ENCODE assay signal across 21 cellular contexts in the genomic region with DNA sequence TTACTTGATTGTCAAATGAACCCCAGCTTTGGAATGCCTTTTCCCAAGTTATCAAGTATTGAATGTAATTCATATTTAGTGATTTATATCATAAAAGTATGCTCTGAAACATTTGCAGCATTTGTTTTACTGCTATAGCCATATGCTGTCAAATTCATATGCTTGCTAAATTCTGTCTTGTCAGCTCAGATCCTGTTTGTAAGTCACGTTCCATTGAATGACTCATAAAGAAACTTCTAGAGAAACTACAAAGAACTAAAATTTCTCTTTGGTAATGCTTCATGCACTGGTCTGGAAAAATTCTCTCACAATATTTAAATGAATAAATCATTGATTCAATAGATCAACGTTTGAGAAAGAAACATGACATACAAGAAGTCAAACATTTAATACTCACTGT.
"Had no signal": no experiment of that assay in that cellular context is flagged by ENCODE, and none has a peak within 500 bp of the region (broad histone marks: within the 10 kb centered on the region; RNA-seq: fewer than 3 reads in every experiment).

No MANE protein-coding gene starts in this region.

- ATAC-seq: activated CD8-positive, alpha-beta memory T cell treated with anti-CD3 and anti-CD28 coated beads, Interleukin-2, amount 10 ng/mL, durations not matched to agents 7 days and 5 days; activated naive CD4-positive, alpha-beta T cell treated with anti-CD3 and anti-CD28 coated beads, Interleukin-2, amount 50 U/mL, for 72 hours; activated T-cell treated with anti-CD3 and anti-CD28 coated beads, Interleukin-2, amount 50 U/mL, for 4 hours; body of pancreas; gastroesophageal sphincter; heart right ventricle had no signal

- H3K27me3 Mint-ChIP-seq: activated CD8-positive, alpha-beta memory T cell treated with anti-CD3 and anti-CD28 coated beads, Interleukin-2, amount 10 ng/mL, durations not matched to agents 7 days and 5 days had no signal

- H3K4me1 ChIP-seq: body of pancreas, gastroesophageal sphincter, heart right ventricle, tibial artery, vagina had no signal

- H3K36me3 Mint-ChIP-seq: activated CD8-positive, alpha-beta memory T cell treated with anti-CD3 and anti-CD28 coated beads, Interleukin-2, amount 10 ng/mL, durations not matched to agents 7 days and 5 days; activated naive CD4-positive, alpha-beta T cell treated with anti-CD3 and anti-CD28 coated beads, Interleukin-2, amount 50 U/mL, for 72 hours; mesothelial cell of epicardium had no signal

- H3K27ac Mint-ChIP-seq: activated CD8-positive, alpha-beta memory T cell treated with anti-CD3 and anti-CD28 coated beads, Interleukin-2, amount 10 ng/mL, durations not matched to agents 7 days and 5 days; activated naive CD4-positive, alpha-beta T cell treated with anti-CD3 and anti-CD28 coated beads, Interleukin-2, amount 50 U/mL, for 72 hours; mesothelial cell of epicardium; nephron progenitor cell had no signal

- H3K36me3 ChIP-seq: gastroesophageal sphincter, heart right ventricle, tibial artery, vagina had no signal

- DNase-seq: activated CD4-positive, alpha-beta T cell treated with anti-CD3 and anti-CD28 coated beads, Interleukin-2, amount 50 U/mL, for 48 hours; activated CD4-positive, CD25-positive, alpha-beta regulatory T cell treated with anti-CD3 and anti-CD28 coated beads, Interleukin-2, amount 50 U/mL, for 72 hours; activated CD8-positive, alpha-beta memory T cell treated with anti-CD3 and anti-CD28 coated beads, Interleukin-2, amount 10 ng/mL, durations not matched to agents 7 days and 5 days; activated effector memory CD4-positive, alpha-beta T cell treated with anti-CD3 and anti-CD28 coated beads, Interleukin-2, amount 50 U/mL, for 16 hours; activated T-cell treated with anti-CD3 and anti-CD28 coated beads, Interleukin-2, amount 50 U/mL, for 4 hours; amygdala; body of pancreas; central memory CD4-positive, alpha-beta T cell; cortex of kidney; effector CD4-positive, alpha-beta T cell; heart right ventricle; nephron progenitor cell; occipital lobe; stimulated activated CD4-positive, alpha-beta T cell treated with anti-CD3 and anti-CD28 coated beads, Interleukin-15, amount 100 ng/mL, for 24 hours; stimulated activated CD4-positive, alpha-beta T cell treated with anti-CD3 and anti-CD28 coated beads, Interleukin-4, amount 100 ng/mL, for 1 hour; stimulated activated naive CD4-positive, alpha-beta T cell; tibial artery had no signal

- H3K27ac ChIP-seq: body of pancreas, gastroesophageal sphincter, heart right ventricle, tibial artery, vagina had no signal

- H3K27me3 ChIP-seq: body of pancreas, gastroesophageal sphincter, heart right ventricle, tibial artery, vagina had no signal

- H3K4me1 Mint-ChIP-seq: activated CD8-positive, alpha-beta memory T cell treated with anti-CD3 and anti-CD28 coated beads, Interleukin-2, amount 10 ng/mL, durations not matched to agents 7 days and 5 days; nephron progenitor cell had no signal

- H3K9me3 ChIP-seq: body of pancreas, gastroesophageal sphincter, tibial artery, vagina had no signal

- H3K4me3 Mint-ChIP-seq: activated CD8-positive, alpha-beta memory T cell treated with anti-CD3 and anti-CD28 coated beads, Interleukin-2, amount 10 ng/mL, durations not matched to agents 7 days and 5 days; activated T-cell treated with anti-CD3 and anti-CD28 coated beads, Interleukin-2, amount 50 U/mL, for 4 hours; mesothelial cell of epicardium; nephron progenitor cell had no signal

- H3K4me3 ChIP-seq: body of pancreas, gastroesophageal sphincter, heart right ventricle, tibial artery, vagina had no signal
